ENCODE assay signal across 1 cellular context in genomic region chr3:15744176-15744575, GRCh38.
TF ChIP-seq lines count a peak whose summit lies in the region.

No MANE protein-coding gene starts in this region.

TF ChIP-seq in K562, 482 proteins besides CTCF, POLR2A, EP300 and RAD21 (continued from another document):
- TF ChIP-seq, protein P1, sequence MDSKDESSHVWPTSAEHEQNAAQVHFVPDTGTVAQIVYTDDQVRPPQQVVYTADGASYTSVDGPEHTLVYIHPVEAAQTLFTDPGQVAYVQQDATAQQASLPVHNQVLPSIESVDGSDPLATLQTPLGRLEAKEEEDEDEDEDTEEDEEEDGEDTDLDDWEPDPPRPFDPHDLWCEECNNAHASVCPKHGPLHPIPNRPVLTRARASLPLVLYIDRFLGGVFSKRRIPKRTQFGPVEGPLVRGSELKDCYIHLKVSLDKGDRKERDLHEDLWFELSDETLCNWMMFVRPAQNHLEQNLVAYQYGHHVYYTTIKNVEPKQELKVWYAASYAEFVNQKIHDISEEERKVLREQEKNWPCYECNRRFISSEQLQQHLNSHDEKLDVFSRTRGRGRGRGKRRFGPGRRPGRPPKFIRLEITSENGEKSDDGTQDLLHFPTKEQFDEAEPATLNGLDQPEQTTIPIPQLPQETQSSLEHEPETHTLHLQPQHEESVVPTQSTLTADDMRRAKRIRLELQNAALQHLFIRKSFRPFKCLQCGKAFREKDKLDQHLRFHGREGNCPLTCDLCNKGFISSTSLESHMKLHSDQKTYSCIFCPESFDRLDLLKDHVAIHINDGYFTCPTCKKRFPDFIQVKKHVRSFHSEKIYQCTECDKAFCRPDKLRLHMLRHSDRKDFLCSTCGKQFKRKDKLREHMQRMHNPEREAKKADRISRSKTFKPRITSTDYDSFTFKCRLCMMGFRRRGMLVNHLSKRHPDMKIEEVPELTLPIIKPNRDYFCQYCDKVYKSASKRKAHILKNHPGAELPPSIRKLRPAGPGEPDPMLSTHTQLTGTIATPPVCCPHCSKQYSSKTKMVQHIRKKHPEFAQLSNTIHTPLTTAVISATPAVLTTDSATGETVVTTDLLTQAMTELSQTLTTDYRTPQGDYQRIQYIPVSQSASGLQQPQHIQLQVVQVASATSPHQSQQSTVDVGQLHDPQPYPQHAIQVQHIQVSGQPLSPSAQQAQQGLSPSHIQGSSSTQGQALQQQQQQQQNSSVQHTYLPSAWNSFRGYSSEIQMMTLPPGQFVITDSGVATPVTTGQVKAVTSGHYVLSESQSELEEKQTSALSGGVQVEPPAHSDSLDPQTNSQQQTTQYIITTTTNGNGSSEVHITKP (IDR thresholded peaks at IDR 0.05; ENCODE audit: partially characterized antibody): peak; percentile 53
